In the genomic region with DNA sequence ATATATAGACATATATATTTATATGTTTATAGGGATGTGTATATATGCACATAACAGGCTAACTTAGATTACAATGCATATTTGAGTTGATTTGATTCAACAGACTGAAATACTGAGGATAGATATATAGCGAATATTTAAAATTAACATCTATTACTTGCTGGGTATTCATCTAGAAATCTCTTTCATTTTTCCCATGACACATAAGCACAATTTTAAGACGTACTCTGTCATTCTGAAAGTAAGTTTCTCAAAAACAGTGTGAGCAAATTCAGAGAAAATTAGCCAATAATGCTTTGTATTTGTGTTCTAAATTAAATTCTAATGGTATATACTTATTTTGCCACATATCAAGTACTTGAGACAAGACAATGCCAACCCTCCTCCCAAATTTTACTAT, we compare ENCODE assay signal across 12 cellular contexts.
"Had no signal": no experiment of that assay in that cellular context is flagged by ENCODE, and none has a peak within 500 bp of the region (broad histone marks: within the 10 kb centered on the region; RNA-seq: fewer than 3 reads in every experiment).

No MANE protein-coding gene starts in this region.

- H3K9me3 ChIP-seq: adrenal gland had no signal

- H3K4me1 ChIP-seq: adrenal gland had no signal

- H3K36me3 ChIP-seq: adrenal gland, WERI-Rb-1 had no signal

- H3K27me3 ChIP-seq: adrenal gland had no signal

- H3K4me3 ChIP-seq: adrenal gland had no signal

- ATAC-seq: effector memory CD8-positive, alpha-beta T cell; natural killer cell treated with Interleukin-12 subunit alpha and Interleukin-12 subunit beta and Interleukin-15 and Interleukin-18, amount 100 ng/mL, for 72 hours; stimulated activated memory B cell treated with anti-CD40 and anti-IgM and Interleukin-4, amounts not matched to agents 10 μg/mL and 1 μg/mL and 100 μg/mL, for 72 hours had no signal

- DNase-seq: activated CD4-positive, alpha-beta T cell treated with anti-CD3 and anti-CD28 coated beads, Interleukin-2, amount 50 U/mL, for 48 hours; activated naive CD4-positive, alpha-beta T cell treated with anti-CD3 and anti-CD28 coated beads, Interleukin-2, amount 10 ng/mL, durations not matched to agents 7 days and 5 days; activated T-cell treated with anti-CD3 and anti-CD28 coated beads, Interleukin-2, amount 50 U/mL, for 1 hour; adrenal gland; dermis blood vessel endothelial cell; effector memory CD8-positive, alpha-beta T cell; head of caudate nucleus; posterior cingulate gyrus; retina; WERI-Rb-1 had no signal

- H3K27ac ChIP-seq: adrenal gland, WERI-Rb-1 had no signal
